ENCODE assay signal across 16 cellular contexts in the genomic region with DNA sequence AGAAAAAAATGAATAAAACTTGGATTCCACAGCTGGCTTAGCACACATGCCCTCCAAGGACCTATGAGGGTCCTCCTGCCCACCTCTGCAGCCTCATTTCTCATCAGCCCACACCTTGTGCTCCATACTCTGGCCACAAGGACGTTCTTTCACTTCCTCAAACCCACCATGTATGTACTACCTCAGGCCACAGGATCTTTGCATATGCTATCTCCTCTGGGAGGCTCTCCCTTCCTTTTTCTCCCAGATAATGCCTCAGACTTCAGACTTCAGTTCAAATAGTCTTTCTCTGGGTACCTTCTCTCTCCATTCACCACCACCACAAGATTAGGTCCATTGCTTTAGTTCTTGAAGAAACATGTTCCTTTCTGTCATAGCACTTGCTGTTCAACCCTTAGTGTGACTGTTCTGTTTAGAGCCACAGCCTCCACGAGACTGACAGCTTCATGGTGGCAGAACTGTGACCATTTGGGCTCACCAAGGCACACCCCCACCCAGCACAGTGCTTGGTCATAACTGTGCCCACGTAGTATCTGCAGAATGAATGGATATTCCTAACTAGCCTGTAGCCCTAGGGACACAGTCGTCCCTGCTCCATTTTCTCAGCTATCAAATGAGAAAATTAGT.
"Had no signal": no experiment of that assay in that cellular context is flagged by ENCODE, and none has a peak within 500 bp of the region (broad histone marks: within the 10 kb centered on the region; RNA-seq: fewer than 3 reads in every experiment).

No MANE protein-coding gene starts in this region.

- H3K4me3 ChIP-seq: coronary artery, hepatocyte, mucosa of descending colon, tibial artery had no signal

- H3K79me2 ChIP-seq: hepatocyte had no signal

- H3K36me3 Mint-ChIP-seq: activated naive CD8-positive, alpha-beta T cell treated with anti-CD3 and anti-CD28 coated beads, Interleukin-2, amount 10 ng/mL, durations not matched to agents 7 days and 5 days; naive thymus-derived CD8-positive, alpha-beta T cell; stimulated activated effector memory CD8-positive, alpha-beta T cell treated with anti-CD3 and anti-CD28 coated beads, Interleukin-12 subunit alpha, Interleukin-12 subunit beta, amount 100 ng/mL, for 72 hours; WTC11 had no signal

- ATAC-seq: activated CD8-positive, alpha-beta T cell treated with anti-CD3 and anti-CD28 coated beads for 36 hours; esophagus mucosa; left lobe of liver; mucosa of descending colon; naive thymus-derived CD8-positive, alpha-beta T cell; stimulated activated effector memory CD8-positive, alpha-beta T cell treated with anti-CD3 and anti-CD28 coated beads, Interleukin-12 subunit alpha, Interleukin-12 subunit beta, amount 100 ng/mL, for 72 hours; WTC11 had no signal

- H2AFZ ChIP-seq: hepatocyte had no signal

- H3K9me3 Mint-ChIP-seq: activated CD8-positive, alpha-beta T cell treated with anti-CD3 and anti-CD28 coated beads for 36 hours; activated naive CD8-positive, alpha-beta T cell treated with anti-CD3 and anti-CD28 coated beads, Interleukin-2, amount 10 ng/mL, durations not matched to agents 7 days and 5 days; central memory CD8-positive, alpha-beta T cell; naive thymus-derived CD8-positive, alpha-beta T cell; stimulated activated effector memory CD8-positive, alpha-beta T cell treated with anti-CD3 and anti-CD28 coated beads, Interleukin-12 subunit alpha, Interleukin-12 subunit beta, amount 100 ng/mL, for 72 hours; WTC11 had no signal

- H3K4me3 Mint-ChIP-seq: activated CD8-positive, alpha-beta T cell treated with anti-CD3 and anti-CD28 coated beads for 36 hours; activated naive CD8-positive, alpha-beta T cell treated with anti-CD3 and anti-CD28 coated beads, Interleukin-2, amount 10 ng/mL, durations not matched to agents 7 days and 5 days; central memory CD8-positive, alpha-beta T cell; naive thymus-derived CD8-positive, alpha-beta T cell; stimulated activated effector memory CD8-positive, alpha-beta T cell treated with anti-CD3 and anti-CD28 coated beads, Interleukin-12 subunit alpha, Interleukin-12 subunit beta, amount 100 ng/mL, for 72 hours; WTC11 had no signal

- DNase-seq: activated CD4-positive, alpha-beta T cell treated with anti-CD3 and anti-CD28 coated beads for 48 hours; activated CD8-positive, alpha-beta T cell treated with anti-CD3 and anti-CD28 coated beads for 36 hours; activated naive CD8-positive, alpha-beta T cell treated with anti-CD3 and anti-CD28 coated beads, Interleukin-2, amount 10 ng/mL, durations not matched to agents 7 days and 5 days; activated T-cell treated with anti-CD3 and anti-CD28 coated beads, Interleukin-2, amount 50 U/mL, for 48 hours; mucosa of descending colon; naive thymus-derived CD8-positive, alpha-beta T cell; tibial artery had no signal

- H3K36me3 ChIP-seq: brain microvascular endothelial cell, neutrophil, tibial artery had no signal

- H3K4me2 ChIP-seq: hepatocyte had no signal

- H3K27ac Mint-ChIP-seq: activated CD8-positive, alpha-beta T cell treated with anti-CD3 and anti-CD28 coated beads for 36 hours; activated naive CD8-positive, alpha-beta T cell treated with anti-CD3 and anti-CD28 coated beads, Interleukin-2, amount 10 ng/mL, durations not matched to agents 7 days and 5 days; naive thymus-derived CD8-positive, alpha-beta T cell; stimulated activated effector memory CD8-positive, alpha-beta T cell treated with anti-CD3 and anti-CD28 coated beads, Interleukin-12 subunit alpha, Interleukin-12 subunit beta, amount 100 ng/mL, for 72 hours; WTC11 had no signal

- H3K4me1 Mint-ChIP-seq: activated naive CD8-positive, alpha-beta T cell treated with anti-CD3 and anti-CD28 coated beads, Interleukin-2, amount 10 ng/mL, durations not matched to agents 7 days and 5 days; central memory CD8-positive, alpha-beta T cell; naive thymus-derived CD8-positive, alpha-beta T cell; stimulated activated effector memory CD8-positive, alpha-beta T cell treated with anti-CD3 and anti-CD28 coated beads, Interleukin-12 subunit alpha, Interleukin-12 subunit beta, amount 100 ng/mL, for 72 hours had no signal

- H3K9me3 ChIP-seq: mucosa of descending colon, neutrophil, tibial artery had no signal

- H3K27ac ChIP-seq: brain microvascular endothelial cell, coronary artery, hepatocyte, neutrophil, tibial artery had no signal

- H3K27me3 ChIP-seq: brain microvascular endothelial cell, hepatocyte had no signal
